Comparison of ENCODE assay signal across 23 cellular contexts in the genomic region with DNA sequence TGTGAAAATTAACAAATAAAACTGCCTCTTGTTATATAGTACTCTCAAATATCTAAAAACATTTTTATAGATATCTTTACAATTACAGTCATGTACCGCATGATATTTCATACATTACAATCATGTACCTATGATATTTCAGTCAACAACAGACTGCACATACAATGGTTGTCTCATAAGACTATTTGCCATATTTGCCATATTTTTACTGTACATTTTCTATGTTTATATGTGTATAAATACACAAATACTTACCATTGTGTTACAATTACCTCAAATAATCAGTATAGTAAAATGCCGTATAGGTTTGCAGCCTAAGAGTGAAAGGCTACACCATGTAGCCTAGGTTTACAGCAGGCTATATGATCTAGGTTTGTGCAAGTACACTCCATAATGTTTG.
"Had no signal": no experiment of that assay in that cellular context is flagged by ENCODE, and none has a peak within 500 bp of the region (broad histone marks: within the 10 kb centered on the region; RNA-seq: fewer than 3 reads in every experiment).

No MANE protein-coding gene starts in this region.

- H3K4me3 ChIP-seq: colonic mucosa, coronary artery, dorsolateral prefrontal cortex, esophagus muscularis mucosa, esophagus squamous epithelium, gastrocnemius medialis, gastroesophageal sphincter, heart left ventricle, heart right ventricle had no signal

- H3K36me3 ChIP-seq: colonic mucosa, esophagus muscularis mucosa, esophagus squamous epithelium, gastrocnemius medialis, gastroesophageal sphincter, heart left ventricle, heart right ventricle had no signal

- H3K27ac ChIP-seq: colonic mucosa, coronary artery, dorsolateral prefrontal cortex, epithelial cell of prostate, esophagus muscularis mucosa, esophagus squamous epithelium, foreskin keratinocyte, gastrocnemius medialis, gastroesophageal sphincter, heart left ventricle, heart right ventricle had no signal

- H3K4me1 ChIP-seq: colonic mucosa, esophagus muscularis mucosa, esophagus squamous epithelium, foreskin keratinocyte, gastrocnemius medialis, gastroesophageal sphincter, heart left ventricle, heart right ventricle had no signal

- DNase-seq: colonic mucosa; cortex of kidney; dermis blood vessel endothelial cell; dorsolateral prefrontal cortex; effector CD4-positive, alpha-beta T cell; effector CD8-positive, alpha-beta T cell; effector memory CD4-positive, alpha-beta T cell; effector memory CD8-positive, alpha-beta T cell; endodermal cell; erythroblast; esophagus squamous epithelium; foreskin fibroblast; foreskin keratinocyte; foreskin melanocyte; gastrocnemius medialis; glutamatergic neuron; head of caudate nucleus; heart left ventricle; heart right ventricle had no signal

- H3K9me3 ChIP-seq: colonic mucosa, esophagus squamous epithelium, gastrocnemius medialis, gastroesophageal sphincter had no signal
